Comparison of ENCODE assay signal across 25 cellular contexts in genomic region chr3:42182555-42182954, GRCh38.
DNase-seq lines count a peak whose midpoint lies in the region; ATAC-seq and TF ChIP-seq lines count a peak whose summit lies in the region.
"Had no signal": no experiment of that assay in that cellular context is flagged by ENCODE, and none has a peak within 500 bp of the region (broad histone marks: within the 10 kb centered on the region; RNA-seq: fewer than 3 reads in every experiment).

No MANE protein-coding gene starts in this region.

- H3K27me3 ChIP-seq in lung (ENCODE audit: control insufficient read depth, insufficient read depth) = no peaks in the 10 kb centered on the region
- no peaks in the 10 kb centered on the region for H3K27me3 ChIP-seq in sigmoid colon
- H3K27me3 ChIP-seq: esophagus muscularis mucosa had no signal

- ATAC-seq in lung (ENCODE audit: insufficient read depth, low FRiP score) (no peak), HG02610 (IDR thresholded peaks at IDR 0.05; ENCODE audit: unreplicated experiment) (no peak)
- ATAC-seq: activated CD4-positive, CD25-positive, alpha-beta regulatory T cell treated with anti-CD3 and anti-CD28 coated beads, Interleukin-2, amount 50 U/mL, for 24 hours; activated CD8-positive, alpha-beta T cell treated with anti-CD3 and anti-CD28 coated beads for 36 hours; natural killer cell; stimulated activated naive B cell treated with anti-CD40 and anti-IgM and Interleukin-4, amounts not matched to agents 10 μg/mL and 1 μg/mL and 100 μg/mL, for 72 hours had no signal

- peak overlapping the region; percentile 23 to 28 for H3K27ac ChIP-seq in lung (ENCODE audit: low read depth in 1 of 2, low read length in 1 of 2)
- no peak overlapping the region for H3K27ac ChIP-seq in sigmoid colon
- H3K27ac ChIP-seq: esophagus muscularis mucosa, thoracic aorta had no signal

- TF ChIP-seq EP300 in sigmoid colon (IDR thresholded peaks at IDR 0.05) = no peak

- H3K4me3 ChIP-seq in AG09309 (ENCODE audit: control insufficient read depth, low read depth, low read length) (no peak overlapping the region), astrocyte of the spinal cord (ENCODE audit: low read depth, low read length) (no peak overlapping the region), lung (no peak overlapping the region), sigmoid colon (no peak overlapping the region)
- H3K4me3 ChIP-seq: esophagus muscularis mucosa, thoracic aorta had no signal

- H3K4me1 ChIP-seq in lung (ENCODE audit: control insufficient read depth in 2 of 2, insufficient read depth in 2 of 2, low read length in 2 of 2) = peaks cover 4 to 8% of the 10 kb centered on the region in 2 donors
- peaks cover 0 to 17% (median 16%) of the 10 kb centered on the region in 4 donors for H3K4me1 ChIP-seq in sigmoid colon

- H3K9me3 ChIP-seq in lung (ENCODE audit: control insufficient read depth in 2 of 2, insufficient read depth in 1 of 2, low read length in 1 of 2) (no peaks in the 10 kb centered on the region), sigmoid colon (no peaks in the 10 kb centered on the region)
- H3K9me3 ChIP-seq: esophagus muscularis mucosa, thoracic aorta had no signal

- TF ChIP-seq CTCF in AG09309 (IDR thresholded peaks at IDR 0.05; ENCODE audit: control insufficient read depth, insufficient read depth, low read depth, low read length, missing control alignments) = no peak
- no peak for TF ChIP-seq CTCF in astrocyte of the spinal cord (IDR thresholded peaks at IDR 0.05; ENCODE audit: low read depth, low read length)
- TF ChIP-seq CTCF in lung (IDR thresholded peaks at IDR 0.05; ENCODE audit: control extremely low read depth, extremely low read depth) = no peak
- TF ChIP-seq CTCF in sigmoid colon (IDR thresholded peaks at IDR 0.05) = no peak

- DNase-seq in AG09309 (ENCODE audit: low read depth) = peak; percentile 8
- DNase-seq in DMS79 treated with DMSO at 0.1 percent for 48 hours (lab: John Stamatoyannopoulos, UW) = peak; percentile 4
- peak; percentile 77 for DNase-seq in astrocyte of the spinal cord (ENCODE audit: low read depth, low spot score)
- DNase-seq in lung (ENCODE audit: low spot score) = no peak
- no peak for DNase-seq in NCI-H524 treated with DMSO at 0.1 percent for 48 hours (lab: John Stamatoyannopoulos, UW)
- DNase-seq in sigmoid colon = no peak
- DNase-seq: activated CD8-positive, alpha-beta T cell treated with anti-CD3 and anti-CD28 coated beads for 36 hours; CD4-positive, alpha-beta T cell; cortex of kidney; DMS153; endodermal cell; GF-D8; GOT3; natural killer cell; NCI-H1105; NCI-H1930; OCI-M1; SHP77 treated with DMSO at 0.1 percent for 48 hours; stimulated activated CD4-positive, alpha-beta T cell treated with anti-CD3 and anti-CD28 coated beads, Interleukin-4, amount 100 ng/mL, for 24 hours; stimulated activated naive B cell treated with anti-CD40 and anti-IgM and Interleukin-4, amounts not matched to agents 10 μg/mL and 1 μg/mL and 100 μg/mL, for 72 hours; SW 1271 had no signal

- TF ChIP-seq POLR2A in sigmoid colon (IDR thresholded peaks at IDR 0.05) = no peak

- H3K36me3 ChIP-seq in lung (ENCODE audit: control insufficient read depth in 2 of 2, insufficient read depth in 2 of 2, low read length in 2 of 2) = peaks cover 0 to 7% of the 10 kb centered on the region in 2 donors
- H3K36me3 ChIP-seq in sigmoid colon = peaks cover 0 to 7% (median 3%) of the 10 kb centered on the region in 4 donors
- H3K36me3 ChIP-seq: thoracic aorta had no signal

- 39 to 53% methylated on average over 3 of the region's 3 CpGs for WGBS in lung, 2 donors
- WGBS in sigmoid colon, 2 donors = 57 to 58% methylated on average over 3 of the region's 3 CpGs

- intact Hi-C loops in sigmoid colon (cut with DNase I) = no loop called here

- in situ Hi-C loops in astrocyte of the spinal cord (cut with HindIII; ENCODE audit: low sequenced_read_pairs) = no loop called here

Comparison
In these comparisons a context has a peak if more than half of its experiments do, and no peak if none do; other contexts are left out.
1. DNase-seq: peak in AG09309 (single experiment), DMS79 treated with DMSO at 0.1 percent for 48 hours (single experiment) and astrocyte of the spinal cord (single experiment); none in lung (single experiment), NCI-H524 treated with DMSO at 0.1 percent for 48 hours (single experiment) and sigmoid colon (single experiment).
2. H3K27ac ChIP-seq: peak in lung (2 of 2); none in sigmoid colon (0 of 4).